In the genomic region with DNA sequence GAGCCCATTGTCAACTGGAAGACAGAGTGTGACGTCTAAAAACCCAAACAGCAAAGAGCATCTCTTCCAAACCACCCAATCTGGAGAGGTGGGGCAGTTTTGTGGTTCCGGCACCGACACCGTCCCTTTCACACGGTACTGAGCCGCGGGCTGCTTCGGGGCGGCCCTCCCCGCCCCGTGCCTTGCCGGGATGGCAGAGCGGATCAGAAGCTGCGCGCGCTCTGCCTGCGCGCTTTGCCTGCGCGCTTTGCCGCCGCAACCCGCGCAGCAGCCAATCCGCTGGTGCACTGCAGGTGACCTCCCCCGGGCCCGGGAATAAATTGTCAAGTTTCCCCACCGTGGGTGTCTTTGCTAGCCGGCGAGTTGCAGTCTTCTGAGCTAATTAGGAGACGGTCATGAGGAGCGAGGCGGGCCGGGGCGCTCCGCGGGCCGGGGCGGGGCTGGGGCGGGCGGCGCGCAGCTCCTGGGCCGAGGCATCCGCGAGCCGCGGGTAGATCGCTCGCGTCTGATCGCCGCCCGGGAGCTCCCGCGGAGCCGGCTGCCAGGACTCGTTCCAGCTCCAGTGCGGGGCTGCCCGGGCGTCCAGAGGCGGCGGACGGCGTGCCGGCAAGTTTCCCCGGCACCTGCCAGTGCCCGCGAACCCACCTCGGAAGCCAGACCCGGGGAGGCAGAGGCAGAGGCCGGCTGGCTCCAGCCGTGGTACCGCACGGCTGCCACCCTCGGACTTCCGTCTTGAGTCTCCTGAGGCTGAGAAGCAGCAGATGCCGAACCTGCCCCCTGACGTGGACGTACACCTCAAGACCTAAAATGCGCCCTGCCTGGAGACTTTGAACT, we compare ENCODE assay signal across 7 cellular contexts.
DNase-seq lines count a peak whose midpoint lies in the region; ATAC-seq lines count a peak whose summit lies in the region.

No MANE protein-coding gene starts in this region.

- H3K36me3 Mint-ChIP-seq in naive thymus-derived CD8-positive, alpha-beta T cell = peaks cover 0 to 5% (median 0%) of the 10 kb centered on the region in 3 donors

- H3K9me3 Mint-ChIP-seq in naive thymus-derived CD8-positive, alpha-beta T cell = peaks cover 0 to 8% (median 3%) of the 10 kb centered on the region in 9 donors

- ATAC-seq in GM21390 (IDR thresholded peaks at IDR 0.05; ENCODE audit: unreplicated experiment) (peak; percentile 70), HG02588 (IDR thresholded peaks at IDR 0.05; ENCODE audit: unreplicated experiment) (no peak)
- peak in 1 of 2 donors; percentile 29 for ATAC-seq in naive thymus-derived CD8-positive, alpha-beta T cell

- DNase-seq in NCI-H345 (lab: John Stamatoyannopoulos, UW) (peak; percentile 77), ecto neural progenitor cell (ENCODE audit: low spot score) (peak; percentile 73), SHP77 (lab: John Stamatoyannopoulos, UW) (no peak), NCI-H2107 (lab: John Stamatoyannopoulos, UW) (no peak)
- peak in 1 of 10 donors; percentile 3 for DNase-seq in naive thymus-derived CD8-positive, alpha-beta T cell

- no peak overlapping the region for H3K27ac Mint-ChIP-seq in naive thymus-derived CD8-positive, alpha-beta T cell

- H3K27me3 Mint-ChIP-seq in naive thymus-derived CD8-positive, alpha-beta T cell = peaks cover 28 to 51% (median 32%) of the 10 kb centered on the region in 5 donors

- POLR2A ChIA-PET in naive thymus-derived CD8-positive, alpha-beta T cell (lab: Charles Lee) = no interaction called here

- H3K4me3 Mint-ChIP-seq in naive thymus-derived CD8-positive, alpha-beta T cell = peak overlapping the region in 8 of 10 donors; percentile 31 to 57 (median 42)

- peaks cover 0 to 10% (median 5%) of the 10 kb centered on the region in 4 donors for H3K4me1 Mint-ChIP-seq in naive thymus-derived CD8-positive, alpha-beta T cell

Comparison
In these comparisons a context has a peak if more than half of its experiments do, and no peak if none do; other contexts are left out.
1. DNase-seq: peak in NCI-H345 (single experiment) and ecto neural progenitor cell (single experiment); none in SHP77 (0 of 2) and NCI-H2107 (single experiment).